Comparison of ENCODE assay signal across 3 cellular contexts in genomic region chrX:65058626-65059025, GRCh38. TPM values are rescaled to one million over a fixed set of nuclear protein-coding genes. Genes with fewer than 3 reads are reported as not detected.
"Had no signal": no experiment of that assay in that cellular context is flagged by ENCODE, and none has a peak within 500 bp of the region (broad histone marks: within the 10 kb centered on the region; RNA-seq: fewer than 3 reads in every experiment).

No MANE protein-coding gene starts in this region.

RNA-seq across cellular contexts. Expression of gene ZC3H12B, which starts 24.0 kb away (rescaled TPM):
- total RNA-seq: PC-3, PC-9, SJCRH30 had no signal
